ENCODE assay signal across 8 cellular contexts in the genomic region with DNA sequence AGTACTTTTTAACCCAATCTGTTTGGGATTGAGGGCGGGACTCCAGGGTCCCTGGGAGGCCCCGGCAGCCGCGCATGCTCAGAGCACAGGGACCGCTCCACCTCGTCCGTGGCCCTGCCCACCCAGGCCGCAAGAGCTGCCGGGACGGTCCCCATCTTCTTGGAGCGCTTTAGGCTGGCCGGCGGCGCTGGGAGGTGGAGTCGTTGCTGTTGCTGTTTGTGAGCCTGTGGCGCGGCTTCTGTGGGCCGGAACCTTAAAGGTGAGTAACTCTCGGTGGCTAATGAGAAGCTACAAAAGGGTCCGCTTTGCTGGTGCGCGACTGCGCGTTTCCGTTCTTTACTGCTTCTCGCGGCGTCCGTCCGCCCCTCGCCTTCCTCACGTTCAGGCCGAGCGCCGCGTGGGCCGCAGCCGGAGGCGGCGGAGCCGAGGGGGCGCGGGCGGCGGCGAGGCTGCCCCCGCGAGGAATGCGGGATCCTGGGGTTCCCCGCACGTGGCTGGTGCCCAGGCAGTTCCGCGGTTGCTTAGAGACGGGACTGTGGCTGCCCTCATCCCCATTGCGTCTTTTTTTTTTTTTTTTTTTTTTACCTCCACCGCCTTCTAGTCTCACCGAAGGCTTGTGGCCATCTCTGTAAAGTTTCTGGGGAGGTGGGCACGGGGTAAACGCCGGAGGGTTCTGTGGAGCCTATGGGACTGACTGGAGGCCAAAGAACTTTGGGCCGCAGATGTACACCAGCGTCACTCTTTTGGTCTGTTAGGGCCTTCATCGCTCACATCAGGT. TPM values are rescaled to one million over a fixed set of nuclear protein-coding genes. Genes with fewer than 3 reads are reported as not detected.
DNase-seq lines count a peak whose midpoint lies in the region; ATAC-seq, FAIRE-seq and TF ChIP-seq lines count a peak whose summit lies in the region.

A gene (plus strand): TSS at position 154 of the 778 bp plus-strand sequence. CDS start 2,090 bp downstream, outside the sequence.

- H3K27me3 ChIP-seq in pancreas (no peaks in the 10 kb centered on the region), tibial artery (no peaks in the 10 kb centered on the region)

- H3K36me3 ChIP-seq in pancreas (no peaks in the 10 kb centered on the region), tibial artery (peaks cover 7 to 12% (median 7%) of the 10 kb centered on the region in 3 donors)

- peaks cover 0 to 7% (median 0%) of the 10 kb centered on the region in 3 donors for H3K4me1 ChIP-seq in pancreas
- H3K4me1 ChIP-seq in tibial artery: peaks cover 0 to 31% (median 15%) of the 10 kb centered on the region in 4 donors

- peak; percentile 95 for DNase-seq in GM10266 (ENCODE audit: extremely low spot score)
- peak; percentile 87 for DNase-seq in NCI-H1105 (lab: John Stamatoyannopoulos, UW)
- peak; percentile 85 to 91 for DNase-seq in SW 1271 (lab: John Stamatoyannopoulos, UW)
- peak; percentile 90 for DNase-seq in activated naive CD8-positive, alpha-beta T cell treated with anti-CD3 and anti-CD28 coated beads, Interleukin-2, amount 50 U/mL, for 16 hours (ENCODE audit: low read depth, low spot score)
- DNase-seq in Right ventricle myocardium inferior (ENCODE audit: missing footprints): peak; percentile 95
- DNase-seq in pancreas: peak; percentile 90 to 97 (median 92)
- DNase-seq in tibial artery: peak; percentile 90 to 94

- WGBS in pancreas, 2 donors: 1% methylated on average over 62 to 63 of the region's 63 CpGs

- H3K27ac ChIP-seq in pancreas (peak within 1 kb of the TSS; percentile 44 to 84 (median 68)), tibial artery (peak within 1 kb of the TSS; percentile 85 to 89)

- ATAC-seq in HG02623 (IDR thresholded peaks at IDR 0.05; ENCODE audit: unreplicated experiment) (peak; percentile 98), Right ventricle myocardium inferior (peak; percentile 100), pancreas (peak; percentile 99 to 100 (median 100))

- H3K9me3 ChIP-seq in pancreas (no peaks in the 10 kb centered on the region), tibial artery (no peaks in the 10 kb centered on the region)

- FAIRE-seq in pancreas (lab: Jason Lieb, UNC): no peak

- intact Hi-C loops in Right ventricle myocardium inferior (cut with DNase I) (loop anchor here (10.0 kb wide), 1 partner anchor 274 kb away; no protein-coding TSS in a partner anchor), pancreas (cut with DNase I) (no loop called here), tibial artery (cut with DNase I; ENCODE audit: low total_unique reads) (loop anchor here (2.0 to 10.0 kb wide), 2 partner anchors 66 to 104 kb away; a partner anchor contains a TSS)

- peak within 1 kb of the TSS; percentile 61 to 92 (median 78) for H3K4me3 ChIP-seq in pancreas
- peak within 1 kb of the TSS; percentile 79 to 86 for H3K4me3 ChIP-seq in tibial artery

- TF ChIP-seq CTCF in GM10266 (IDR thresholded peaks at IDR 0.05; ENCODE audit: control insufficient read depth, insufficient read depth, low read depth, missing control alignments) (no peak), pancreas (IDR thresholded peaks at IDR 0.05) (no peak), tibial artery (IDR thresholded peaks at IDR 0.05) (peak in 1 of 2 experiments; percentile 9)

RNA-seq across cellular contexts. Expression of the gene that starts here (rescaled TPM):
- total RNA-seq in Right ventricle myocardium inferior (52.7 TPM), pancreas (10 to 100 TPM; 14.1 to 36.7 (median 25.0) TPM)
- 10 to 100 TPM; 24.7 to 59.6 TPM for polyA plus RNA-seq in pancreas

Comparison
In these comparisons a context has a peak if more than half of its experiments do, and no peak if none do; other contexts are left out.
1. Peak in every context shown above with its lines: DNase-seq, ATAC-seq, H3K4me3 ChIP-seq and H3K27ac ChIP-seq.
2. intact Hi-C loops: an anchor here in Right ventricle myocardium inferior (10.0 kb wide) and tibial artery (2.0 to 10.0 kb wide); none called in pancreas.